ENCODE assay signal across 8 cellular contexts in genomic region chr9:136721339-136722092, GRCh38. TPM values are rescaled to one million over a fixed set of nuclear protein-coding genes. Genes with fewer than 3 reads are reported as not detected.
DNase-seq lines count a peak whose midpoint lies in the region; ATAC-seq and TF ChIP-seq lines count a peak whose summit lies in the region.
"Had no signal": no experiment of that assay in that cellular context is flagged by ENCODE, and none has a peak within 500 bp of the region (broad histone marks: within the 10 kb centered on the region; RNA-seq: fewer than 3 reads in every experiment).

No MANE protein-coding gene starts in this region.

- H3K27me3 Mint-ChIP-seq in CD14-positive monocyte (ENCODE audit: low read depth in 3 of 3): peaks cover 3 to 23% (median 9%) of the 10 kb centered on the region in 3 donors

- DNase-seq in CD14-positive monocyte (ENCODE audit: low spot score): no peak
- DNase-seq in NCI-H460 (ENCODE audit: extremely low read depth, low read depth): peak; percentile 67
- DNase-seq in cardiac muscle cell (ENCODE audit: low read depth in 1 of 2, low spot score in 1 of 2): no peak
- no peak for DNase-seq in NCI-H2171 treated with DMSO at 0.1 percent for 48 hours (lab: John Stamatoyannopoulos, UW)
- no peak for DNase-seq in stimulated activated naive CD4-positive, alpha-beta T cell treated with Interleukin-2 at 50 U/mL for 16 hours (lab: John Stamatoyannopoulos, UW)
- DNase-seq: stimulated activated CD4-positive, alpha-beta T cell treated with anti-CD3 and anti-CD28 coated beads, Interleukin-1b, Interleukin-23, amount 100 ng/mL, for 48 hours had no signal

- no peaks in the 10 kb centered on the region for H3K9me3 ChIP-seq in cardiac muscle cell (ENCODE audit: low read depth)

- H3K4me1 ChIP-seq in cardiac muscle cell (ENCODE audit: low read depth): peaks cover 2% of the 10 kb centered on the region

- no peak overlapping the region for H3K4me3 Mint-ChIP-seq in CD14-positive monocyte

- peak overlapping the region; percentile 39 for H3K27ac ChIP-seq in cardiac muscle cell

- H3K36me3 ChIP-seq in cardiac muscle cell: peaks cover 44% of the 10 kb centered on the region

- intact Hi-C loops in CD14-positive monocyte (cut with micrococcal nuclease): loop anchor here in 1 of 2 donors (10.0 kb wide), 1 partner anchor 237 kb away; the partner anchor contains the start of gene SEC16A

- H3K9me3 Mint-ChIP-seq in CD14-positive monocyte: no peaks in the 10 kb centered on the region

- peaks cover 30 to 44% of the 10 kb centered on the region in 2 donors for H3K36me3 Mint-ChIP-seq in CD14-positive monocyte

- peak overlapping the region in 4 of 7 donors; percentile 41 to 80 (median 44) for H3K27ac Mint-ChIP-seq in CD14-positive monocyte

- H3K27me3 ChIP-seq in cardiac muscle cell: no peaks in the 10 kb centered on the region

- peaks cover 28% of the 10 kb centered on the region for H3K4me1 Mint-ChIP-seq in CD14-positive monocyte

- no peak overlapping the region for H3K4me3 ChIP-seq in cardiac muscle cell

- TF ChIP-seq CTCF in CD14-positive monocyte (IDR thresholded peaks at IDR 0.05): no peak
- TF ChIP-seq CTCF in cardiac muscle cell (IDR thresholded peaks at IDR 0.05; ENCODE audit: low read depth, low read length): no peak

- ATAC-seq in GM19324 (IDR thresholded peaks at IDR 0.05; ENCODE audit: low FRiP score, unreplicated experiment): no peak

RNA-seq across cellular contexts. Expression of gene DIPK1B, which starts 9.1 kb away (rescaled TPM):
- polyA plus RNA-seq in CD14-positive monocyte (under 1 TPM in 1 of 2 donors, not detected in 1; 0.10 TPM), cardiac muscle cell (162 and 190 TPM in 2 replicates)
- total RNA-seq in NCI-H460 (2014; rRNA removed; shearing (Covaris generic)): 14.1 and 14.4 TPM in 2 replicates
- 58.1 and 67.5 TPM in 2 replicates for polyA plus RNA-seq in NCI-H460 (2014; cell fraction: nucleus; rRNA removed)
- 163 and 188 TPM in 2 replicates for total RNA-seq in cardiac muscle cell

RNA-seq across cellular contexts. Expression of gene LCN10, which starts 21.2 kb away (rescaled TPM):
- polyA plus RNA-seq in CD14-positive monocyte (not detected), cardiac muscle cell (0.25 and 0.71 TPM in 2 replicates)
- not detected in 2 replicates for total RNA-seq in NCI-H460 (2014; rRNA removed; shearing (Covaris generic))
- not detected in 2 replicates for polyA plus RNA-seq in NCI-H460 (2014; cell fraction: nucleus; rRNA removed)
- total RNA-seq in cardiac muscle cell: 0.63 TPM in 1 of 2 replicates, not detected in the other

RNA-seq across cellular contexts. Expression of gene LCN6, which starts 26.8 kb away (rescaled TPM):
- polyA plus RNA-seq in CD14-positive monocyte (not detected), cardiac muscle cell (not detected in 2 replicates)
- total RNA-seq in NCI-H460 (2014; rRNA removed; shearing (Covaris generic)): not detected in 2 replicates
- not detected in 2 replicates for polyA plus RNA-seq in NCI-H460 (2014; cell fraction: nucleus; rRNA removed)
- not detected in 2 replicates for total RNA-seq in cardiac muscle cell

RNA-seq across cellular contexts. Expression of gene AGPAT2, which starts 34.3 kb away (rescaled TPM):
- polyA plus RNA-seq in CD14-positive monocyte (100 to 1,000 TPM; 116 to 139 TPM), cardiac muscle cell (103 and 104 TPM in 2 replicates)
- total RNA-seq in NCI-H460 (2014; rRNA removed; shearing (Covaris generic)): 24.5 and 27.8 TPM in 2 replicates
- 36.0 and 49.6 TPM in 2 replicates for polyA plus RNA-seq in NCI-H460 (2014; cell fraction: nucleus; rRNA removed)
- 59.0 and 72.5 TPM in 2 replicates for total RNA-seq in cardiac muscle cell

RNA-seq across cellular contexts. Expression of gene LCN8, which starts 36.5 kb away (rescaled TPM):
- polyA plus RNA-seq in CD14-positive monocyte (not detected), cardiac muscle cell (0.81 TPM in 1 of 2 replicates, not detected in the other)
- total RNA-seq in NCI-H460 (2014; rRNA removed; shearing (Covaris generic)): not detected in 2 replicates
- not detected in 2 replicates for polyA plus RNA-seq in NCI-H460 (2014; cell fraction: nucleus; rRNA removed)
- not detected in 2 replicates for total RNA-seq in cardiac muscle cell
- polyA plus RNA-seq: esophagus had no signal

Comparison
In these comparisons a context has a peak if more than half of its experiments do, and no peak if none do; other contexts are left out.
1. RNA of gene DIPK1B, which starts 9.1 kb away (total RNA-seq): 163 to 188 TPM in cardiac muscle cell; 14.1 to 14.4 TPM in NCI-H460; every median in the first group is over 10 times any median in the second.